ENCODE assay signal across 9 cellular contexts in the genomic region with DNA sequence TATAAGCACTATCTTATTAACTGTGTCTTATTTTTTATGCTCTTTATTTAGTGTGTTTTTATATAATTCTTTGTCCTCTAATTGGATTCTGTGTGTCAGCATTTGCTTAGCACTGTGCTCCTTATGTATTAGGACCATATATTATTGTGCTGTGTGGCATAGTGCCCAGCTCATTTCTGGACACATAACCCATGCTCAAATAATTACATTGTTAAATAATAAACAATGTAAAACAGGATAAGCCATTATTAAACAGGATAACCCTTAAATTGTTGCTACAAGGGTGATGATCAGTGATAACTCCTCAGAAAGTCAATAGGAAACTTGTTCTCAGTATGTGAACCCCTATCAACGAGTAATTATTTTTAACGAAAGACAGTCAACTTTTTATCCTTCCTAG.
"Had no signal": no experiment of that assay in that cellular context is flagged by ENCODE, and none has a peak within 500 bp of the region (broad histone marks: within the 10 kb centered on the region; RNA-seq: fewer than 3 reads in every experiment).

No MANE protein-coding gene starts in this region.

- DNase-seq: GM23248, GOT3, H7, HFFc6, IMR-90 had no signal

- H3K9ac ChIP-seq: GM23248 had no signal

- H3K4me1 ChIP-seq: HAP-1 had no signal

- H3K27ac ChIP-seq: GM23248 had no signal

- H3K36me3 ChIP-seq: HAP-1 had no signal

- ATAC-seq: HCT116, K562 had no signal

- FAIRE-seq: HTR-8/SVneo, K562 had no signal

- H3K9me3 ChIP-seq: HAP-1 had no signal

- H2AFZ ChIP-seq: GM23248 had no signal

- H3K4me3 ChIP-seq: GM23248, HAP-1, K562 had no signal
